8 cellular contexts compared by ENCODE assay signal in genomic region chr2:44169155-44169898, GRCh38. TPM values are rescaled to one million over a fixed set of nuclear protein-coding genes. Genes with fewer than 3 reads are reported as not detected.
DNase-seq lines count a peak whose midpoint lies in the region; ATAC-seq and TF ChIP-seq lines count a peak whose summit lies in the region.

No MANE protein-coding gene starts in this region.

- H3K36me3 ChIP-seq in RWPE2 (ENCODE audit: low read depth) = no peaks in the 10 kb centered on the region

- intact Hi-C loops in Right ventricle myocardium inferior (cut with DNase I) = loop anchor here (5.0 kb wide), 3 partner anchors 82 to 193 kb away; partner anchors contain the start of genes CAMKMT, LRPPRC and PREPL

- peak overlapping the region; percentile 96 for H3K4me3 Mint-ChIP-seq in activated naive CD8-positive, alpha-beta T cell
- H3K4me3 Mint-ChIP-seq in osteocyte (ENCODE audit: unreplicated experiment) = peak overlapping the region; percentile 88

- no peaks in the 10 kb centered on the region for H3K9me3 ChIP-seq in RWPE2 (ENCODE audit: severe bottlenecking)

- TF ChIP-seq CTCF in RWPE2 (IDR thresholded peaks at IDR 0.05; ENCODE audit: poor library complexity, severe bottlenecking) (no peak), osteocyte (IDR thresholded peaks at IDR 0.05) (no peak)

- peak overlapping the region; percentile 70 for H3K27ac ChIP-seq in RWPE2 (ENCODE audit: poor library complexity, severe bottlenecking)

- H3K27me3 ChIP-seq in RWPE2 (ENCODE audit: insufficient read depth, poor library complexity, severe bottlenecking) = no peaks in the 10 kb centered on the region

- no peaks in the 10 kb centered on the region for H3K9me3 Mint-ChIP-seq in activated naive CD8-positive, alpha-beta T cell (ENCODE audit: low read depth)
- no peaks in the 10 kb centered on the region for H3K9me3 Mint-ChIP-seq in osteocyte (ENCODE audit: unreplicated experiment)

- H3K27me3 Mint-ChIP-seq in activated naive CD8-positive, alpha-beta T cell = no peaks in the 10 kb centered on the region
- H3K27me3 Mint-ChIP-seq in osteocyte (ENCODE audit: unreplicated experiment) = no peaks in the 10 kb centered on the region

- DNase-seq in AG08396 (ENCODE audit: low spot score) (peak; percentile 26), RWPE2 (ENCODE audit: low spot score) (peak; percentile 47), Right ventricle myocardium inferior (ENCODE audit: missing footprints) (peak; percentile 84), osteocyte (ENCODE audit: extremely low spot score, unreplicated experiment) (no peak)

- H3K4me1 Mint-ChIP-seq in activated naive CD8-positive, alpha-beta T cell (ENCODE audit: low read depth) = peaks cover 45% of the 10 kb centered on the region
- peaks cover 34% of the 10 kb centered on the region for H3K4me1 Mint-ChIP-seq in osteocyte (ENCODE audit: unreplicated experiment)

- peak; percentile 15 for ATAC-seq in GM18502 (IDR thresholded peaks at IDR 0.05; ENCODE audit: poor library complexity, unreplicated experiment)
- peak; percentile 2 for ATAC-seq in HG03460 (IDR thresholded peaks at IDR 0.05; ENCODE audit: unreplicated experiment)
- ATAC-seq in RWPE2 (ENCODE audit: low read depth) = peak; percentile 2; the same call in 2 of the 3 replicates
- ATAC-seq in Right ventricle myocardium inferior = no peak
- ATAC-seq in HG03039 (IDR thresholded peaks at IDR 0.05; ENCODE audit: unreplicated experiment) = no peak

- H3K27ac Mint-ChIP-seq in activated naive CD8-positive, alpha-beta T cell = peak overlapping the region; percentile 99
- H3K27ac Mint-ChIP-seq in osteocyte (ENCODE audit: unreplicated experiment) = peak overlapping the region; percentile 100

- peak overlapping the region; percentile 80 for H3K4me3 ChIP-seq in RWPE2 (ENCODE audit: severe bottlenecking)

- peaks cover 23% of the 10 kb centered on the region for H3K4me1 ChIP-seq in RWPE2 (ENCODE audit: insufficient read depth, poor library complexity, severe bottlenecking)

- peaks cover 2% of the 10 kb centered on the region for H3K36me3 Mint-ChIP-seq in activated naive CD8-positive, alpha-beta T cell
- H3K36me3 Mint-ChIP-seq in osteocyte (ENCODE audit: unreplicated experiment) = no peaks in the 10 kb centered on the region

RNA-seq across cellular contexts. Expression of gene PPM1B, which starts 0.7 kb away (rescaled TPM):
- 48.4 TPM for total RNA-seq in Right ventricle myocardium inferior
- 36.2 and 39.6 TPM in 2 replicates for total RNA-seq in osteocyte

Comparison
In these comparisons a context has a peak if more than half of its experiments do, and no peak if none do; other contexts are left out.
1. ATAC-seq: peak in GM18502 (single experiment), HG03460 (single experiment) and RWPE2 (single experiment); none in Right ventricle myocardium inferior (single experiment) and HG03039 (single experiment).